8 cellular contexts compared by ENCODE assay signal in the genomic region with DNA sequence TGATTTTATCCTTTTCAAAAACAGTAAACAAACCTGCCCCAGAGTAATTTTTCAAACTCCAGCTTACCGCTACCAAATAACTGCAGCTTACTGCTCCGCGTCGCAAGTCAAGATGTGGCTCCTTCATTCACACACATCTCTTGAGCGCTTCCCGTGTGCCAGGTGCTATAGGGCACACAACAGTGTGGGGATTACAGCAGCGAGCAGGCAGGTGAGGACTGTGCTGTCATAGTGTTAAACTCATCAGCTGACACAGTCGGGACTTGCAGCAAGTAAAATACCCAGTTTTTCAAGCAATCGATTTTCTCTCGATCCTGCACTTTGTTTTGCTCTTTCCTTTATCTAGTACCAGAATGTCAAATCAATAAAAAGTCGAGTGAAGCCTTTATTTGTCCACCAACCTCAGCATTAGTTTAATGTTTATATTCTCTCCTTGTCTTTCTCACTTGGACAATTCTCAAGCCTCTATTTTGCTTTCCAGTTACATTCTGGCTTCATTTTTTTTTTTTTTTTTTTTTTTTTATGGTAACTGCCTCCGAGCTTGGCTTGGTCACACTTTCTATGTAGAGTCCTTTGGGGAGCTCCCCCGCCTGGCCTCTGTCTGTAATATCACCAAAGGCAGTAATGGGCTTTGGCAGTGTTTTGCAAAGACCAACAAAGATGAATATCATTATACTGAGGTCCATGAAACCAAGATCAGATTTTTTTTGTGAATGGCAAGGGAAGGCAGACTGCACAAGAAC. TPM values are rescaled to one million over a fixed set of nuclear protein-coding genes. Genes with fewer than 3 reads are reported as not detected.
A peak's percentile ranks its signal among the peaks of the same experiment; 100 is the strongest.
DNase-seq lines count a peak whose midpoint lies in the region; ATAC-seq and TF ChIP-seq lines count a peak whose summit lies in the region.

No MANE protein-coding gene starts in this region.

- TF ChIP-seq CTCF in astrocyte of the cerebellum (IDR thresholded peaks at IDR 0.05; ENCODE audit: low read depth, low read length, missing control alignments): peak; percentile 74

- H3K4me3 ChIP-seq in astrocyte of the cerebellum (ENCODE audit: low read depth, low read length): no peak overlapping the region
- H3K4me3 ChIP-seq in skeletal muscle tissue (ENCODE audit: low read length in 3 of 3): peak overlapping the region; percentile 33 to 67 (median 62)

- peak overlapping the region; percentile 73 to 82 (median 74) for H3K9ac ChIP-seq in skeletal muscle tissue (ENCODE audit: low read depth in 1 of 3, low read length in 3 of 3)

- no peaks in the 10 kb centered on the region for H3K36me3 ChIP-seq in skeletal muscle tissue (ENCODE audit: control insufficient read depth in 3 of 3, insufficient read depth in 3 of 3, low read length in 3 of 3)

- H3K27ac ChIP-seq in skeletal muscle tissue (ENCODE audit: low read depth, low read length): peak overlapping the region; percentile 88

- ATAC-seq in GM19324 (IDR thresholded peaks at IDR 0.05; ENCODE audit: low FRiP score, unreplicated experiment) (peak; percentile 95), HG03439 (IDR thresholded peaks at IDR 0.05; ENCODE audit: unreplicated experiment) (peak; percentile 90)

- no peaks in the 10 kb centered on the region for H3K9me3 ChIP-seq in skeletal muscle tissue (ENCODE audit: control insufficient read depth in 3 of 3, low read length in 3 of 3)

- no peaks in the 10 kb centered on the region for H3K27me3 ChIP-seq in skeletal muscle tissue (ENCODE audit: control insufficient read depth in 3 of 3, insufficient read depth in 3 of 3, low read length in 3 of 3)

- peak; percentile 56 for DNase-seq in DMS153 (lab: John Stamatoyannopoulos, UW)
- peak; percentile 67 for DNase-seq in NCI-H69 (lab: John Stamatoyannopoulos, UW)
- DNase-seq in astrocyte of the cerebellum (ENCODE audit: low read depth): peak; percentile 58
- peak in 30 of 51 donors; percentile 0 to 55 (median 14) for DNase-seq in hypothalamus (lab: John Stamatoyannopoulos, UW)
- DNase-seq in T1000 (lab: John Stamatoyannopoulos, UW): no peak

- H3K4me1 ChIP-seq in skeletal muscle tissue (ENCODE audit: control insufficient read depth in 3 of 3, insufficient read depth in 3 of 3, low read length in 3 of 3): peaks cover 0 to 24% (median 9%) of the 10 kb centered on the region in 3 donors

- in situ Hi-C loops in astrocyte of the cerebellum (cut with HindIII; ENCODE audit: low sequenced_read_pairs): no loop called here

RNA-seq across cellular contexts. Expression of a gene that starts 8.3 kb away (rescaled TPM):
- total RNA-seq in skeletal muscle tissue: 77.8 TPM

RNA-seq across cellular contexts. Expression of a gene that starts 42.4 kb away (rescaled TPM):
- total RNA-seq in skeletal muscle tissue: 47.5 TPM
